In genomic region chr2:55518846-55519167, GRCh38 we compare ENCODE assay signal across 8 cellular contexts. TPM values are rescaled to one million over a fixed set of nuclear protein-coding genes. Genes with fewer than 3 reads are reported as not detected.
DNase-seq lines count a peak whose midpoint lies in the region; ATAC-seq and TF ChIP-seq lines count a peak whose summit lies in the region.

No MANE protein-coding gene starts in this region.

- peak overlapping the region; percentile 63 for H3K9ac ChIP-seq in HUES64 (ENCODE audit: low read depth, low read length)

- no peaks in the 10 kb centered on the region for H3K36me3 ChIP-seq in CD8-positive, alpha-beta T cell (ENCODE audit: insufficient read depth, low read length)
- H3K36me3 ChIP-seq in HUES64 (ENCODE audit: insufficient read depth, low read length): peaks cover 3% of the 10 kb centered on the region; the same call in 1 of the 2 replicates
- H3K36me3 ChIP-seq in right atrium auricular region: peaks cover 3% of the 10 kb centered on the region

- H3K9me3 Mint-ChIP-seq in CD8-positive, alpha-beta T cell: no peaks in the 10 kb centered on the region
- no peaks in the 10 kb centered on the region for H3K9me3 Mint-ChIP-seq in activated T-helper 17 cell treated with anti-CD3 and anti-CD28 coated beads, Interleukin-2, amount 50 U/mL, for 72 hours

- no peak for TF ChIP-seq CTCF in CD8-positive, alpha-beta T cell (IDR thresholded peaks at IDR 0.05)
- no peak for TF ChIP-seq CTCF in right atrium auricular region (IDR thresholded peaks at IDR 0.05)
- no peak for TF ChIP-seq CTCF in retinal pigment epithelial cell (conservative IDR thresholded peaks at IDR 0.05; ENCODE audit: low read depth, low read length)

- H3K4me1 ChIP-seq in CD8-positive, alpha-beta T cell (ENCODE audit: insufficient read depth, low read length): peaks cover 8% of the 10 kb centered on the region
- H3K4me1 ChIP-seq in HUES64 (ENCODE audit: insufficient read depth, low read length): no peaks in the 10 kb centered on the region; the same call in 1 of the 2 replicates
- peaks cover 0 to 13% of the 10 kb centered on the region in 2 donors for H3K4me1 ChIP-seq in right atrium auricular region

- no peaks in the 10 kb centered on the region for H3K9me3 ChIP-seq in CD8-positive, alpha-beta T cell (ENCODE audit: low read length)
- no peaks in the 10 kb centered on the region for H3K9me3 ChIP-seq in HUES64 (ENCODE audit: insufficient read depth, low read depth, low read length)
- H3K9me3 ChIP-seq in right atrium auricular region: no peaks in the 10 kb centered on the region

- H3K4me3 ChIP-seq in CD8-positive, alpha-beta T cell (ENCODE audit: low read depth, low read length): peak overlapping the region; percentile 87
- H3K4me3 ChIP-seq in HUES64 (ENCODE audit: low read length) (peak overlapping the region; percentile 90), right atrium auricular region (peak overlapping the region; percentile 74 to 84), retinal pigment epithelial cell (ENCODE audit: low read length) (peak overlapping the region; percentile 77)

- POLR2A ChIA-PET in CD8-positive, alpha-beta T cell (lab: Charles Lee): interaction anchor here (0.6 to 4.5 kb wide), 9 partner anchors 12 to 286 kb away, joined by 3 to 55 read pairs (median 4); partner anchors contain the start of genes CCDC88A, CLHC1, MTIF2 and PPP4R3B

- no peaks in the 10 kb centered on the region for H3K27me3 Mint-ChIP-seq in CD8-positive, alpha-beta T cell (ENCODE audit: low read depth)
- H3K27me3 Mint-ChIP-seq in activated T-helper 17 cell treated with anti-CD3 and anti-CD28 coated beads, Interleukin-2, amount 50 U/mL, for 72 hours: no peaks in the 10 kb centered on the region

- WGBS in HUES64: 30% methylated on average over 9 of the region's 9 CpGs

- H3K36me3 Mint-ChIP-seq in CD8-positive, alpha-beta T cell: peaks cover 18% of the 10 kb centered on the region
- peaks cover 39% of the 10 kb centered on the region for H3K36me3 Mint-ChIP-seq in activated T-helper 17 cell treated with anti-CD3 and anti-CD28 coated beads, Interleukin-2, amount 50 U/mL, for 72 hours (ENCODE audit: low read depth)

- CTCF ChIA-PET in CD8-positive, alpha-beta T cell (lab: Charles Lee): interaction anchor here (0.6 to 1.9 kb wide), 3 partner anchors 12 to 1405 kb away, joined by 3 to 5 read pairs (median 3); no protein-coding TSS in a partner anchor

- H3K4me3 Mint-ChIP-seq in CD8-positive, alpha-beta T cell: peak overlapping the region; percentile 97
- H3K4me3 Mint-ChIP-seq in activated T-helper 17 cell treated with anti-CD3 and anti-CD28 coated beads, Interleukin-2, amount 50 U/mL, for 72 hours: peak overlapping the region; percentile 100

- H3K27ac Mint-ChIP-seq in CD8-positive, alpha-beta T cell: peak overlapping the region; percentile 100
- H3K27ac Mint-ChIP-seq in activated T-helper 17 cell treated with anti-CD3 and anti-CD28 coated beads, Interleukin-2, amount 50 U/mL, for 72 hours: peak overlapping the region; percentile 100

- no peaks in the 10 kb centered on the region for H3K27me3 ChIP-seq in CD8-positive, alpha-beta T cell (ENCODE audit: insufficient read depth, low read length)
- H3K27me3 ChIP-seq in HUES64 (ENCODE audit: insufficient read depth, low read length): no peaks in the 10 kb centered on the region
- no peaks in the 10 kb centered on the region for H3K27me3 ChIP-seq in right atrium auricular region

- intact Hi-C loops in CD8-positive, alpha-beta T cell (cut with DNase I, micrococcal nuclease): loop anchor here (1.0 to 10.0 kb wide), 11 partner anchors 98 to 1752 kb away; partner anchors contain the start of genes PNPT1 (in 2 of the 2), PPP4R3B (in 2 of the 2), ACYP2 (in 1 of the 2) and ASB3 (in 1 of the 2)

- peak in 1 of 7 experiments; percentile 20 for DNase-seq in CD8-positive, alpha-beta T cell
- DNase-seq in right atrium auricular region (ENCODE audit: low spot score) (no peak), retinal pigment epithelial cell (ENCODE audit: low read depth) (no peak), SK-N-DZ (ENCODE audit: low spot score) (no peak)

- H3K4me1 Mint-ChIP-seq in CD8-positive, alpha-beta T cell (ENCODE audit: low read depth): peaks cover 20% of the 10 kb centered on the region
- peaks cover 6% of the 10 kb centered on the region for H3K4me1 Mint-ChIP-seq in activated T-helper 17 cell treated with anti-CD3 and anti-CD28 coated beads, Interleukin-2, amount 50 U/mL, for 72 hours

- ATAC-seq in CD8-positive, alpha-beta T cell: peak; percentile 8
- ATAC-seq in GM19328 (IDR thresholded peaks at IDR 0.05; ENCODE audit: unreplicated experiment) (peak; percentile 12), HG03139 (IDR thresholded peaks at IDR 0.05; ENCODE audit: unreplicated experiment) (no peak)
- ATAC-seq in activated T-helper 17 cell treated with anti-CD3 and anti-CD28 coated beads, Interleukin-2, amount 50 U/mL, for 72 hours (replicated peaks): peak; percentile 16

- H3K27ac ChIP-seq in CD8-positive, alpha-beta T cell (ENCODE audit: low read depth, low read length): peak overlapping the region; percentile 95
- 0 out of 2 replicates have a peak overlapping the region, but pooled peaks have one; percentile 20 for H3K27ac ChIP-seq in HUES64 (ENCODE audit: low read depth, low read length)
- H3K27ac ChIP-seq in right atrium auricular region: peak overlapping the region; percentile 81 to 89

RNA-seq across cellular contexts. Expression of gene CFAP36, which starts 0.7 kb away (rescaled TPM):
- 10 to 100 TPM; 28.4 to 31.3 TPM for total RNA-seq in CD8-positive, alpha-beta T cell
- polyA plus RNA-seq in HUES64 (2013, experiment 1 of 2): 22.3 TPM
- 29.2 TPM for polyA plus RNA-seq in HUES64 (2013, experiment 2 of 2)
- total RNA-seq in activated T-helper 17 cell treated with anti-CD3 and anti-CD28 coated beads, Interleukin-2, amount 50 U/mL, for 72 hours: 10 to 100 TPM; 25.1 to 55.5 TPM
- total RNA-seq in right atrium auricular region: 10 to 100 TPM; 14.6 to 15.1 TPM
- 23.7 and 26.6 TPM in 2 replicates for polyA plus RNA-seq in SK-N-DZ (2014; cell fraction: cytosol; rRNA removed)
- polyA plus RNA-seq in SK-N-DZ (2014; cell fraction: nucleus; rRNA removed): 19.5 and 29.1 TPM in 2 replicates

Comparison
In these comparisons a context has a peak if more than half of its experiments do, and no peak if none do; other contexts are left out.
1. H3K27ac ChIP-seq: peak in every context shown above with its lines; median percentile 95 in CD8-positive, alpha-beta T cell; 85 in right atrium auricular region; 20 in HUES64.